8 cellular contexts compared by ENCODE assay signal in the genomic region with DNA sequence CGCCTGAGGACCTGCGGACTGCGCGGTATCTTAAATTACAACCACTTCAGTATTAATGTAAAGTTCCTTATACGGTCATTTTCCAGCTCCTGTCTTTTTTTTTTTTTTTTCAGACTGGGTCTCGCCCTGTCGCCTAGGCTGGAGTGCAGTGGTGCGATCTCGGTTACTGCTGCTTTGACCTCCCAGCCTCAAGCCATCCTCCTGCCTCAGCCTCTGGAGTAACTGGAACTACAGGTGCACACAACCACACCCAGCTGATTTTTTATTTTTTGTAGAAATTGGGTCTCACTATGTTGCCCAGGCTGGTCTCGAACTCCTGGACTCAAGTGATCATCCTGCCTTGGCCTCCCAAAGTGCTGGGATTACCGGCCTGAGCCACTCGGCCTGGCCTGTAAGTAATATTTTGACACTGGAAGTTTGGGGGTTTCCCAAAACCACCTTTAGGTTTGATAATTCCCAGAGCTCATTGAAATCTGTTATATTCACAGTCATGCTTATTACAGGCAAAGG. TPM values are rescaled to one million over a fixed set of nuclear protein-coding genes. Genes with fewer than 3 reads are reported as not detected.
A peak's percentile ranks its signal among the peaks of the same experiment; 100 is the strongest.
DNase-seq lines count a peak whose midpoint lies in the region; ATAC-seq and TF ChIP-seq lines count a peak whose summit lies in the region.

No MANE protein-coding gene starts in this region.

- peaks cover 14% of the 10 kb centered on the region for H3K36me3 Mint-ChIP-seq in activated CD8-positive, alpha-beta memory T cell treated with anti-CD3 and anti-CD28 coated beads, Interleukin-2, amount 10 ng/mL, durations not matched to agents 7 days and 5 days

- H3K4me3 ChIP-seq in iPS-18a (ENCODE audit: low read length) = peak overlapping the region; percentile 75
- H3K4me3 ChIP-seq in tibial artery = peak overlapping the region; percentile 90 to 91

- peak overlapping the region; percentile 91 for H3K4me3 Mint-ChIP-seq in activated CD8-positive, alpha-beta memory T cell treated with anti-CD3 and anti-CD28 coated beads, Interleukin-2, amount 10 ng/mL, durations not matched to agents 7 days and 5 days

- H3K36me3 ChIP-seq in iPS-18a (ENCODE audit: control insufficient read depth, low read depth, low read length) (no peaks in the 10 kb centered on the region), tibial artery (no peaks in the 10 kb centered on the region)

- intact Hi-C loops in tibial artery (cut with DNase I; ENCODE audit: low total_unique reads) = loop anchor here (5.0 kb wide), 2 partner anchors 61 to 91 kb away; no protein-coding TSS in a partner anchor

- no peak overlapping the region for H3K9ac ChIP-seq in iPS-18a (ENCODE audit: low read length)

- H3K27ac ChIP-seq in iPS-18a (ENCODE audit: low read length) (no peak overlapping the region), tibial artery (peak overlapping the region in 1 of 2 donors; percentile 89)

- H3K27me3 ChIP-seq in iPS-18a (ENCODE audit: control insufficient read depth, insufficient read depth, low read length) (no peaks in the 10 kb centered on the region), tibial artery (no peaks in the 10 kb centered on the region)

- TF ChIP-seq CTCF in tibial artery (IDR thresholded peaks at IDR 0.05) = no peak

- H3K9me3 Mint-ChIP-seq in activated CD8-positive, alpha-beta memory T cell treated with anti-CD3 and anti-CD28 coated beads, Interleukin-2, amount 10 ng/mL, durations not matched to agents 7 days and 5 days (ENCODE audit: low read depth) = no peaks in the 10 kb centered on the region

- H3K27me3 Mint-ChIP-seq in activated CD8-positive, alpha-beta memory T cell treated with anti-CD3 and anti-CD28 coated beads, Interleukin-2, amount 10 ng/mL, durations not matched to agents 7 days and 5 days = no peaks in the 10 kb centered on the region

- CTCF ChIA-PET in activated CD8-positive, alpha-beta memory T cell treated with anti-CD3 and anti-CD28 coated beads, Interleukin-2, amount 10 ng/mL, durations not matched to agents 7 days and 5 days (lab: Charles Lee) = interaction anchor here (0.9 to 4.7 kb wide), 27 partner anchors 9 to 423 kb away, joined by 3 to 59 read pairs (median 4); partner anchors contain the start of genes MED29, PAF1, PAK4 and PLEKHG2

- H3K4me1 ChIP-seq in iPS-18a (ENCODE audit: control insufficient read depth, low read depth, low read length) (peaks cover 3% of the 10 kb centered on the region), tibial artery (peaks cover 0 to 34% (median 22%) of the 10 kb centered on the region in 4 donors)

- H3K4me1 Mint-ChIP-seq in activated CD8-positive, alpha-beta memory T cell treated with anti-CD3 and anti-CD28 coated beads, Interleukin-2, amount 10 ng/mL, durations not matched to agents 7 days and 5 days = peaks cover 31% of the 10 kb centered on the region

- ATAC-seq in activated CD8-positive, alpha-beta memory T cell treated with anti-CD3 and anti-CD28 coated beads, Interleukin-2, amount 10 ng/mL, durations not matched to agents 7 days and 5 days = peak; percentile 22
- ATAC-seq in SK-N-SH treated with all-trans-retinoic acid at 6 μM for 48 hours = peak; percentile 17

- no peak for DNase-seq in activated CD8-positive, alpha-beta memory T cell treated with anti-CD3 and anti-CD28 coated beads, Interleukin-2, amount 10 ng/mL, durations not matched to agents 7 days and 5 days
- no peak for DNase-seq in activated CD8-positive, alpha-beta memory T cell treated with anti-CD3 and anti-CD28 coated beads, Interleukin-2, amount 50 U/mL, for 48 hours
- DNase-seq in tibial artery (no peak), NOMO-1 (lab: John Stamatoyannopoulos, UW; ENCODE audit: unreplicated experiment in 2 of 2) (no peak), NCI-H524 treated with DMSO at 0.1 percent for 48 hours (lab: John Stamatoyannopoulos, UW) (no peak), KG1 (lab: John Stamatoyannopoulos, UW) (no peak)

- peak overlapping the region; percentile 87 for H3K27ac Mint-ChIP-seq in activated CD8-positive, alpha-beta memory T cell treated with anti-CD3 and anti-CD28 coated beads, Interleukin-2, amount 10 ng/mL, durations not matched to agents 7 days and 5 days

- H3K9me3 ChIP-seq in iPS-18a (ENCODE audit: control insufficient read depth, low read depth, low read length) = no peaks in the 10 kb centered on the region
- H3K9me3 ChIP-seq in tibial artery = no peaks in the 10 kb centered on the region

TF ChIP-seq in SK-N-SH treated with all-trans-retinoic acid at 6 μM for 48 hours, 23 proteins besides CTCF, POLR2A, EP300 and RAD21:
- TF ChIP-seq PPARA (CRISPR knock-in tag; IDR thresholded peaks at IDR 0.05; ENCODE audit: borderline replicate concordance) (no peak), SNAI2 (CRISPR knock-in tag; IDR thresholded peaks at IDR 0.05) (no peak), ZC3H10 (CRISPR knock-in tag; IDR thresholded peaks at IDR 0.05) (no peak), ZFP30 (CRISPR knock-in tag; IDR thresholded peaks at IDR 0.05) (no peak), ARNTL (CRISPR knock-in tag; IDR thresholded peaks at IDR 0.05; ENCODE audit: borderline replicate concordance, low read depth) (no peak)

RNA-seq across cellular contexts. Expression of gene EID2B, which starts 0.4 kb away (rescaled TPM):
- 1 to 10 TPM; 4.7 to 7.4 TPM for total RNA-seq in activated CD8-positive, alpha-beta memory T cell treated with anti-CD3 and anti-CD28 coated beads, Interleukin-2, amount 10 ng/mL, durations not matched to agents 7 days and 5 days

RNA-seq across cellular contexts. Expression of gene EID2, which starts 6.9 kb away (rescaled TPM):
- 10 to 100 TPM; 15.1 to 16.3 TPM for total RNA-seq in activated CD8-positive, alpha-beta memory T cell treated with anti-CD3 and anti-CD28 coated beads, Interleukin-2, amount 10 ng/mL, durations not matched to agents 7 days and 5 days

RNA-seq across cellular contexts. Expression of gene SELENOV, which starts 18.1 kb away (rescaled TPM):
- not detected for total RNA-seq in activated CD8-positive, alpha-beta memory T cell treated with anti-CD3 and anti-CD28 coated beads, Interleukin-2, amount 10 ng/mL, durations not matched to agents 7 days and 5 days

RNA-seq across cellular contexts. Expression of gene DLL3, which starts 34.3 kb away (rescaled TPM):
- under 1 TPM; 0.26 to 0.98 TPM for total RNA-seq in activated CD8-positive, alpha-beta memory T cell treated with anti-CD3 and anti-CD28 coated beads, Interleukin-2, amount 10 ng/mL, durations not matched to agents 7 days and 5 days

RNA-seq across cellular contexts. Expression of gene TIMM50, which starts 52.4 kb away (rescaled TPM):
- total RNA-seq in activated CD8-positive, alpha-beta memory T cell treated with anti-CD3 and anti-CD28 coated beads, Interleukin-2, amount 10 ng/mL, durations not matched to agents 7 days and 5 days = 10 to 100 TPM; 59.6 to 83.9 TPM
